24 cellular contexts compared by ENCODE assay signal in the genomic region with DNA sequence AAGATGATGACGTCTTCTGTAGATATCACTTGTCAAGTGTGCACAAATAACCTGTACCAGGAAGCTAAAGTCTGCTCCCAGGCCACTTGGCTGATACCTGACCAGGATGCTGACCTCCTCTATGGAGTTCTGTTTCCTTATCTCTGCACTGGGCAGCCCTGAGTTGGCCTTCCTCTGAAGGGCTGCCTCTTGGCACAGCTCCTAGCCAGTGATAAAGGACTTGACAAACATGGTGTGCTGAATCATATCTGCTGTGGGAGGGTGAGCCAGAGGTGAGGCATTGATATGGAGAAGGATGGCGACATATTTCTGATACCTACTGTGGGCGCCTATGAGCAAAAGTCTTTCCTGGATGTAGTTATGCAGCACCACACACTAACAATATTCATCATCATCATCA. TPM values are rescaled to one million over a fixed set of nuclear protein-coding genes. Genes with fewer than 3 reads are reported as not detected.
A peak's percentile ranks its signal among the peaks of the same experiment; 100 is the strongest.
DNase-seq lines count a peak whose midpoint lies in the region; TF ChIP-seq lines count a peak whose summit lies in the region.
"Had no signal": no experiment of that assay in that cellular context is flagged by ENCODE, and none has a peak within 500 bp of the region (broad histone marks: within the 10 kb centered on the region; RNA-seq: fewer than 3 reads in every experiment).

No MANE protein-coding gene starts in this region.

- H3K27ac ChIP-seq in breast epithelium, result no peak overlapping the region
- no peak overlapping the region for H3K27ac ChIP-seq in testis
- no peak overlapping the region for H3K27ac ChIP-seq in caudate nucleus (ENCODE audit: low read depth, low read length)
- no peak overlapping the region for H3K27ac ChIP-seq in A673 (ENCODE audit: low read depth, low read length, poor library complexity, severe bottlenecking)
- H3K27ac ChIP-seq: brain microvascular endothelial cell, C4-2B, heart right ventricle had no signal

- intact Hi-C loops in MCF 10A (cut with micrococcal nuclease), result no loop called here
- intact Hi-C loops in breast epithelium (cut with DNase I; ENCODE audit: low total_unique reads), result no loop called here
- intact Hi-C loops in testis (cut with DNase I; ENCODE audit: low total_unique reads), result no loop called here
- intact Hi-C loops in A673 (cut with micrococcal nuclease; ENCODE audit: unreplicated experiment), result no loop called here

- H3K4me1 Mint-ChIP-seq in MCF 10A (ENCODE audit: insufficient read depth, unreplicated experiment) (peaks cover 6% of the 10 kb centered on the region), glutamatergic neuron (ENCODE audit: low read depth, unreplicated experiment) (no peaks in the 10 kb centered on the region)

- TF ChIP-seq POLR2A in breast epithelium (IDR thresholded peaks at IDR 0.05) (no peak), testis (IDR thresholded peaks at IDR 0.05) (no peak)

- H3K27me3 Mint-ChIP-seq in MCF 10A (ENCODE audit: insufficient read depth, unreplicated experiment), result peaks cover 17% of the 10 kb centered on the region
- no peaks in the 10 kb centered on the region for H3K27me3 Mint-ChIP-seq in glutamatergic neuron (ENCODE audit: unreplicated experiment)

- peaks cover 0 to 22% of the 10 kb centered on the region in 2 donors for H3K27me3 ChIP-seq in breast epithelium
- no peaks in the 10 kb centered on the region for H3K27me3 ChIP-seq in testis
- H3K27me3 ChIP-seq in A673 (replicated peaks; ENCODE audit: insufficient read depth, low read depth, low read length, poor library complexity), result peaks cover 25% of the 10 kb centered on the region
- H3K27me3 ChIP-seq: brain microvascular endothelial cell had no signal

- H3K4me1 ChIP-seq in breast epithelium (no peaks in the 10 kb centered on the region), testis (no peaks in the 10 kb centered on the region), A673 (ENCODE audit: insufficient read depth, low read length, poor library complexity, severe bottlenecking) (no peaks in the 10 kb centered on the region)
- H3K4me1 ChIP-seq: heart right ventricle had no signal

- H3K27ac Mint-ChIP-seq in MCF 10A (ENCODE audit: low read depth, unreplicated experiment) (no peak overlapping the region), glutamatergic neuron (ENCODE audit: unreplicated experiment) (no peak overlapping the region)
- H3K27ac Mint-ChIP-seq: activated naive CD8-positive, alpha-beta T cell had no signal

- CTCF ChIA-PET in MCF 10A (lab: Yijun Ruan, JAX), result interaction anchor here (1.7 to 1.9 kb wide), 2 partner anchors 13 to 279 kb away, joined by 5 read pairs; no protein-coding TSS in a partner anchor
- CTCF ChIA-PET in A673 (lab: Charles Lee), result no interaction called here

- TF ChIP-seq CTCF in MCF 10A (IDR thresholded peaks at IDR 0.05; ENCODE audit: unreplicated experiment) (no peak), breast epithelium (IDR thresholded peaks at IDR 0.05) (no peak), fibroblast of the aortic adventitia (IDR thresholded peaks at IDR 0.05; ENCODE audit: insufficient read depth, low read length) (no peak), testis (IDR thresholded peaks at IDR 0.05) (no peak), A673 (conservative IDR thresholded peaks at IDR 0.05; ENCODE audit: low read depth, low read length) (no peak), glutamatergic neuron (IDR thresholded peaks at IDR 0.05; ENCODE audit: partially characterized antibody, unreplicated experiment) (no peak)

- H3K9me3 ChIP-seq in breast epithelium (no peaks in the 10 kb centered on the region), testis (no peaks in the 10 kb centered on the region), A673 (ENCODE audit: low read depth, low read length, poor library complexity, severe bottlenecking) (no peaks in the 10 kb centered on the region)
- H3K9me3 ChIP-seq: heart right ventricle had no signal

- DNase-seq in MCF 10A (ENCODE audit: unreplicated experiment) (peak; percentile 25), breast epithelium (ENCODE audit: low spot score in 2 of 2) (no peak), RKO (ENCODE audit: low spot score) (peak; percentile 49), fibroblast of the aortic adventitia (ENCODE audit: low read depth) (peak; percentile 0), testis (peak; percentile 33), caudate nucleus (lab: John Stamatoyannopoulos, UW) (no peak), A673 (ENCODE audit: low spot score) (no peak), glutamatergic neuron (no peak)
- DNase-seq: activated CD4-positive, alpha-beta T cell treated with anti-CD3 and anti-CD28 coated beads, Interleukin-2, amount 50 U/mL, for 48 hours; activated T-cell treated with anti-CD3 and anti-CD28 coated beads, Interleukin-2, amount 50 U/mL, for 4 hours; brain microvascular endothelial cell; DMS79; heart right ventricle; islet precursor cell; NCI-H187 treated with DMSO at 0.1 percent for 48 hours; NCI-H510A treated with DMSO at 0.1 percent for 48 hours; retina; stimulated activated CD4-positive, alpha-beta T cell treated with anti-CD3 and anti-CD28 coated beads, Interleukin-15, amount 100 ng/mL, for 24 hours; stimulated activated naive CD8-positive, alpha-beta T cell treated with anti-CD3 and anti-CD28 coated beads, Interleukin-15, Interleukin-2, amounts not matched to agents 100 U/mL and 50 U/mL, for 24 hours had no signal

- BruUV-seq in MCF 10A (replicated peaks; lab: Mats Ljungman, UMichigan) (no TSS peak), A673 (replicated peaks; lab: Mats Ljungman, UMichigan) (no TSS peak)

- H3K36me3 Mint-ChIP-seq in MCF 10A (ENCODE audit: insufficient read depth, unreplicated experiment), result no peaks in the 10 kb centered on the region
- H3K36me3 Mint-ChIP-seq in glutamatergic neuron (ENCODE audit: unreplicated experiment), result no peaks in the 10 kb centered on the region
- H3K36me3 Mint-ChIP-seq: activated naive CD8-positive, alpha-beta T cell had no signal

- 45 to 66% methylated on average over 3 of the region's 3 CpGs for WGBS in testis, 2 donors

- H3K9me3 Mint-ChIP-seq in MCF 10A (ENCODE audit: unreplicated experiment) (no peaks in the 10 kb centered on the region), glutamatergic neuron (ENCODE audit: unreplicated experiment) (no peaks in the 10 kb centered on the region)

- no peak overlapping the region for H3K4me3 Mint-ChIP-seq in MCF 10A (ENCODE audit: unreplicated experiment)
- H3K4me3 Mint-ChIP-seq in glutamatergic neuron (ENCODE audit: unreplicated experiment), result no peak overlapping the region
- H3K4me3 Mint-ChIP-seq: activated naive CD8-positive, alpha-beta T cell; activated T-cell treated with anti-CD3 and anti-CD28 coated beads, Interleukin-2, amount 50 U/mL, for 4 hours had no signal

- no peak overlapping the region for H3K4me3 ChIP-seq in breast epithelium
- no peak overlapping the region for H3K4me3 ChIP-seq in fibroblast of the aortic adventitia (ENCODE audit: low read depth, low read length)
- H3K4me3 ChIP-seq in testis, result no peak overlapping the region
- H3K4me3 ChIP-seq in A673 (ENCODE audit: low read depth, low read length, poor library complexity, severe bottlenecking), result no peak overlapping the region
- H3K4me3 ChIP-seq: heart right ventricle had no signal

- POLR2A ChIA-PET in MCF 10A (lab: Yijun Ruan, JAX), result interaction anchor here (0.7 kb wide), 1 partner anchor 17 kb away, joined by 3 read pairs; no protein-coding TSS in a partner anchor
- POLR2A ChIA-PET in A673 (lab: Charles Lee; ENCODE audit: low non-redundant PET), result no interaction called here

- H3K36me3 ChIP-seq in breast epithelium (no peaks in the 10 kb centered on the region), testis (ENCODE audit: low read depth, missing control alignments) (no peaks in the 10 kb centered on the region), A673 (ENCODE audit: insufficient read depth, low read length, poor library complexity, severe bottlenecking) (no peaks in the 10 kb centered on the region)
- H3K36me3 ChIP-seq: brain microvascular endothelial cell, heart right ventricle had no signal

RNA-seq across cellular contexts. Expression of a gene that starts 32.8 kb away (rescaled TPM):
- 1.1 and 1.4 TPM in 2 replicates for total RNA-seq in MCF 10A (2022)
- not detected for total RNA-seq in breast epithelium
- not detected in 2 replicates for total RNA-seq in fibroblast of the aortic adventitia (ENCODE audit: low replicate concordance)
- total RNA-seq in testis, result under 1 TPM; 0.24 to 0.43 TPM
- polyA plus RNA-seq in testis (ENCODE audit: insufficient read depth, low read depth, low replicate concordance), result 0.54 TPM
- not detected in 2 replicates for total RNA-seq in A673 (2021)
- not detected for total RNA-seq in glutamatergic neuron (ENCODE audit: unreplicated experiment)
- total RNA-seq: activated T-cell treated with anti-CD3 and anti-CD28 coated beads, Interleukin-2, amount 50 U/mL, for 4 hours; fibroblast of lung; heart right ventricle; OCI-LY7; ureter had no signal
- polyA plus RNA-seq: fibroblast of lung, heart right ventricle had no signal

Comparison
In these comparisons a context has a peak if more than half of its experiments do, and no peak if none do; other contexts are left out.
1. DNase-seq: peak in MCF 10A (single experiment), RKO (single experiment), fibroblast of the aortic adventitia (single experiment) and testis (single experiment); none in breast epithelium (0 of 2), caudate nucleus (0 of 61), A673 (single experiment) and glutamatergic neuron (single experiment).